8 cellular contexts compared by ENCODE assay signal in genomic region chr14:77120771-77121743, GRCh38. TPM values are rescaled to one million over a fixed set of nuclear protein-coding genes. Genes with fewer than 3 reads are reported as not detected.
A peak's percentile ranks its signal among the peaks of the same experiment; 100 is the strongest.
DNase-seq lines count a peak whose midpoint lies in the region; ATAC-seq lines count a peak whose summit lies in the region.

No MANE protein-coding gene starts in this region.

- no peaks in the 10 kb centered on the region for H3K36me3 ChIP-seq in endocrine pancreas (ENCODE audit: control insufficient read depth, insufficient read depth, low read length)

- H3K27me3 ChIP-seq in endocrine pancreas (ENCODE audit: control insufficient read depth, insufficient read depth, low read length), result no peaks in the 10 kb centered on the region

- peak; percentile 70 for DNase-seq in COLO668 (lab: John Stamatoyannopoulos, UW; ENCODE audit: unreplicated experiment)
- peak; percentile 88 for DNase-seq in OCI-M1 (lab: John Stamatoyannopoulos, UW)
- DNase-seq in DMS53 treated with DMSO at 0.1 percent for 48 hours (lab: John Stamatoyannopoulos, UW; ENCODE audit: unreplicated experiment), result no peak

- no peaks in the 10 kb centered on the region for H3K4me1 ChIP-seq in endocrine pancreas (ENCODE audit: control insufficient read depth, insufficient read depth, low read length)

- H3K27ac ChIP-seq in skin epidermis, result peak overlapping the region in 19 of 21 experiments; percentile 4 to 91 (median 69)

- H3K9me3 ChIP-seq in endocrine pancreas (ENCODE audit: control insufficient read depth, low read length), result no peaks in the 10 kb centered on the region

- no peak overlapping the region for H3K4me3 ChIP-seq in endocrine pancreas (ENCODE audit: control insufficient read depth, insufficient read depth, low read length)
- H3K4me3 ChIP-seq in skin epidermis, result no peak overlapping the region

- ATAC-seq in GM19397 (IDR thresholded peaks at IDR 0.05; ENCODE audit: unreplicated experiment) (peak; percentile 81), HG03439 (IDR thresholded peaks at IDR 0.05; ENCODE audit: unreplicated experiment) (peak; percentile 85), esophagus mucosa (no peak)

- H3K9ac ChIP-seq in endocrine pancreas (ENCODE audit: control insufficient read depth, insufficient read depth, low read length), result peak overlapping the region; percentile 52

RNA-seq across cellular contexts. Expression of gene ZDHHC22, which starts 20.5 kb away (rescaled TPM):
- total RNA-seq in esophagus mucosa, result not detected

RNA-seq across cellular contexts. Expression of gene CIPC, which starts 23.0 kb away (rescaled TPM):
- 19.7 TPM for total RNA-seq in esophagus mucosa
